In genomic region chr11:130740819-130741218, GRCh38 we compare ENCODE assay signal across 18 cellular contexts.
A peak's percentile ranks its signal among the peaks of the same experiment; 100 is the strongest.
DNase-seq lines count a peak whose midpoint lies in the region; FAIRE-seq and TF ChIP-seq lines count a peak whose summit lies in the region.
"Had no signal": no experiment of that assay in that cellular context is flagged by ENCODE, and none has a peak within 500 bp of the region (broad histone marks: within the 10 kb centered on the region; RNA-seq: fewer than 3 reads in every experiment).

No MANE protein-coding gene starts in this region.

- no peak overlapping the region for H3K27ac ChIP-seq in GM23248
- no peak overlapping the region for H3K27ac ChIP-seq in CD8-positive, alpha-beta memory T cell (ENCODE audit: low read depth, low read length)
- H3K27ac ChIP-seq: BLaER1, KMS-11, SJSA1 had no signal

- peaks cover 7 to 13% (median 8%) of the 10 kb centered on the region in 3 donors for H3K4me1 Mint-ChIP-seq in CD8-positive, alpha-beta memory T cell

- peaks cover 27% of the 10 kb centered on the region; the same call in 1 of the 2 replicates for H3F3A ChIP-seq in GM23248 (ENCODE audit: insufficient read depth)

- H3K79me2 ChIP-seq in GM23248 (ENCODE audit: insufficient read depth), result no peaks in the 10 kb centered on the region

- H3K4me3 ChIP-seq in GM23248 (no peak overlapping the region), cardiac fibroblast (replicated peaks in 1 of 2; ENCODE audit: low read depth in 2 of 2, low read length in 2 of 2) (no peak overlapping the region)
- H3K4me3 ChIP-seq in CD8-positive, alpha-beta memory T cell (ENCODE audit: low read length), result no peak overlapping the region
- H3K4me3 ChIP-seq: BLaER1, MG63, SJSA1 had no signal

- peaks cover 0 to 8% of the 10 kb centered on the region in 2 donors for H3K27me3 Mint-ChIP-seq in CD8-positive, alpha-beta memory T cell

- in situ Hi-C loops in GM23248 (cut with MboI), result no loop called here

- peaks cover 11% of the 10 kb centered on the region for H3K9me3 ChIP-seq in GM23248 (ENCODE audit: low read depth)
- peaks cover 4% of the 10 kb centered on the region for H3K9me3 ChIP-seq in CD8-positive, alpha-beta memory T cell (ENCODE audit: low read length)

- no peak overlapping the region for H3K4me2 ChIP-seq in GM23248 (ENCODE audit: unreplicated experiment)
- H3K4me2 ChIP-seq: BLaER1, KMS-11 had no signal

- H3K27me3 ChIP-seq in GM23248 (replicated peaks; ENCODE audit: insufficient read depth), result no peaks in the 10 kb centered on the region
- no peaks in the 10 kb centered on the region for H3K27me3 ChIP-seq in CD8-positive, alpha-beta memory T cell (ENCODE audit: insufficient read depth, low read length, poor library complexity, severe bottlenecking)
- H3K27me3 ChIP-seq: BLaER1, MG63, SJSA1 had no signal

- 75 to 76% methylated on average over 4 of the region's 4 CpGs for WGBS in GM23248 (ENCODE audit: low coverage in 1 of 2, low lambda C conversion rate in 2 of 2, missing lambda C conversion rate in 2 of 2), 2 experiments

- DNase-seq in GM23248 (peak; percentile 50), M059J (ENCODE audit: low read depth) (peak; percentile 10), cardiac fibroblast (ENCODE audit: low read depth in 2 of 2) (peak; percentile 26 to 38), DMS 273 (lab: John Stamatoyannopoulos, UW; ENCODE audit: unreplicated experiment) (no peak), NCI-H69 (lab: John Stamatoyannopoulos, UW) (no peak)
- no peak for DNase-seq in CD8-positive, alpha-beta memory T cell
- DNase-seq: COR-L47, HCEC 1CT, MG63, NCI-H1417 treated with DMSO at 0.1 percent for 48 hours, NCI-H2081, NCI-H524, RPMI8226, SW 1271 had no signal

- no peaks in the 10 kb centered on the region for H3K9me2 ChIP-seq in GM23248 (ENCODE audit: insufficient read depth)

- no peak for TF ChIP-seq CTCF in cardiac fibroblast (IDR thresholded peaks at IDR 0.05; ENCODE audit: low read depth, low read length)

- H3K27ac Mint-ChIP-seq in CD8-positive, alpha-beta memory T cell, result no peak overlapping the region

- peak; percentile 61 for FAIRE-seq in islet of Langerhans (lab: Jason Lieb, UNC)

- CTCF ChIA-PET in CD8-positive, alpha-beta memory T cell (lab: Charles Lee), result no interaction called here

- H2AFZ ChIP-seq in GM23248, result no peak overlapping the region

- POLR2A ChIA-PET in CD8-positive, alpha-beta memory T cell (lab: Charles Lee), result no interaction called here

- H3K9me3 Mint-ChIP-seq in CD8-positive, alpha-beta memory T cell, result peaks cover 9 to 13% (median 11%) of the 10 kb centered on the region in 5 donors

- H3K4me3 Mint-ChIP-seq in CD8-positive, alpha-beta memory T cell, result no peak overlapping the region

- peaks cover 0 to 8% (median 0%) of the 10 kb centered on the region in 3 donors for H3K36me3 Mint-ChIP-seq in CD8-positive, alpha-beta memory T cell

- no peak overlapping the region for H3K9ac ChIP-seq in GM23248
- H3K9ac ChIP-seq: BLaER1, KMS-11 had no signal

- H3K4me1 ChIP-seq in GM23248 (ENCODE audit: insufficient read depth), result peaks cover 24% of the 10 kb centered on the region
- H3K4me1 ChIP-seq in CD8-positive, alpha-beta memory T cell (ENCODE audit: insufficient read depth, low read length), result no peaks in the 10 kb centered on the region

- H3K36me3 ChIP-seq in GM23248 (ENCODE audit: low read depth), result no peaks in the 10 kb centered on the region
- H3K36me3 ChIP-seq in CD8-positive, alpha-beta memory T cell (ENCODE audit: insufficient read depth, low read length), result no peaks in the 10 kb centered on the region
- H3K36me3 ChIP-seq: BLaER1, MG63, SJSA1 had no signal

- no peaks in the 10 kb centered on the region for H4K20me1 ChIP-seq in GM23248 (ENCODE audit: insufficient read depth)
- H4K20me1 ChIP-seq: BLaER1 had no signal

Comparison
In these comparisons a context has a peak if more than half of its experiments do, and no peak if none do; other contexts are left out.
1. DNase-seq: peak in GM23248 (single experiment), M059J (single experiment) and cardiac fibroblast (2 of 2); none in CD8-positive, alpha-beta memory T cell (0 of 5), DMS 273 (single experiment) and NCI-H69 (single experiment).